ENCODE assay signal across 11 cellular contexts in the genomic region with DNA sequence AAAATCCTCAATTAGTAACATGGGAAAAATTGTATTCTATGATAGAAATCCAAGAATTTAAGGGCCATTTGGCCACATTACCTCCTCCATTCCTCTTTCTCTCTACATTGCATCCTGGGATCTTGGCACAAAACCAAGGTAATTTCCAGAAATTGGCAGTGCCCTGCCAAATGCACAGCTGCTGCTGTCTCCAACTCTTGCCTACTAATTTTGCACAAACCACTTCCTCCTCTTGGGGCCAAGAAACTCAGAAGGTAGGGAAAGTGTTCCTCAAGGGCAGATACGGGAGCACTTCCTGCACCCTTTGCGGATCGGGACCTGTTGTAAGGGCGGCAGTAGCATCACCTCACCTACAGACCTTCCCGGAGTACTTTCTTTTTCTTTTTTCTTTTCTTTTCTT. TPM values are rescaled to one million over a fixed set of nuclear protein-coding genes. Genes with fewer than 3 reads are reported as not detected.
DNase-seq lines count a peak whose midpoint lies in the region; ATAC-seq and TF ChIP-seq lines count a peak whose summit lies in the region.
"Had no signal": no experiment of that assay in that cellular context is flagged by ENCODE, and none has a peak within 500 bp of the region (broad histone marks: within the 10 kb centered on the region; RNA-seq: fewer than 3 reads in every experiment).

No MANE protein-coding gene starts in this region.

- H3K4me3 ChIP-seq in HEK293 (ENCODE audit: low read depth, low read length) (no peak overlapping the region), psoas muscle (no peak overlapping the region)

- no peaks in the 10 kb centered on the region for H3K27me3 ChIP-seq in psoas muscle (ENCODE audit: insufficient read depth in 3 of 3, low read length in 2 of 3)

- H3K27ac ChIP-seq in HEK293 (ENCODE audit: extremely low read depth, low read depth, low read length) (no peak overlapping the region), psoas muscle (no peak overlapping the region)
- H3K27ac ChIP-seq: neutrophil had no signal

- TF ChIP-seq CTCF in HEK293 (tag by site-specific recombination; IDR thresholded peaks at IDR 0.05) (no peak), MCF 10A (IDR thresholded peaks at IDR 0.05; ENCODE audit: unreplicated experiment) (no peak), psoas muscle (IDR thresholded peaks at IDR 0.05) (no peak)

- no peaks in the 10 kb centered on the region for H3K4me1 ChIP-seq in HEK293 (ENCODE audit: control insufficient read depth, insufficient read depth, low read length)
- H3K4me1 ChIP-seq in psoas muscle, result peaks cover 14% of the 10 kb centered on the region

- H3K36me3 ChIP-seq in HEK293 (ENCODE audit: control insufficient read depth in 2 of 2, insufficient read depth in 1 of 2, low read length in 2 of 2), result no peaks in the 10 kb centered on the region
- no peaks in the 10 kb centered on the region for H3K36me3 ChIP-seq in psoas muscle (ENCODE audit: insufficient read depth in 1 of 2, low read depth in 1 of 2)
- H3K36me3 ChIP-seq: neutrophil had no signal

- no peaks in the 10 kb centered on the region for H3K27me3 Mint-ChIP-seq in MCF 10A (ENCODE audit: insufficient read depth, unreplicated experiment)

- intact Hi-C loops in MCF 10A (cut with micrococcal nuclease), result no loop called here
- intact Hi-C loops in psoas muscle (cut with DNase I), result no loop called here

- H3K4me1 Mint-ChIP-seq in MCF 10A (ENCODE audit: insufficient read depth, unreplicated experiment), result peaks cover 29% of the 10 kb centered on the region

- H3K9me3 Mint-ChIP-seq in MCF 10A (ENCODE audit: unreplicated experiment), result no peaks in the 10 kb centered on the region
- H3K9me3 Mint-ChIP-seq: activated CD8-positive, alpha-beta T cell treated with anti-CD3 and anti-CD28 coated beads for 36 hours had no signal

- H3K9me3 ChIP-seq in HEK293 (ENCODE audit: control insufficient read depth, insufficient read depth, low read depth, low read length), result no peaks in the 10 kb centered on the region
- H3K9me3 ChIP-seq in psoas muscle, result no peaks in the 10 kb centered on the region
- H3K9me3 ChIP-seq: neutrophil had no signal

- 69 to 75% (median 71%) methylated on average over 5 of the region's 5 CpGs for WGBS in psoas muscle, 3 donors

- ATAC-seq in psoas muscle, result peak in 3 of 4 donors; percentile 71 to 76 (median 73)
- no peak for ATAC-seq in HG03175 (IDR thresholded peaks at IDR 0.05; ENCODE audit: unreplicated experiment)
- ATAC-seq in HG03139 (IDR thresholded peaks at IDR 0.05; ENCODE audit: unreplicated experiment), result no peak
- ATAC-seq: activated CD8-positive, alpha-beta T cell treated with anti-CD3 and anti-CD28 coated beads for 36 hours had no signal

- no TSS peak for BruUV-seq in MCF 10A (replicated peaks; lab: Mats Ljungman, UMichigan)

- DNase-seq in NCI-H2107 (lab: John Stamatoyannopoulos, UW), result peak; percentile 45
- peak; percentile 85 for DNase-seq in MCF 10A (ENCODE audit: unreplicated experiment)
- DNase-seq in psoas muscle, result no peak
- DNase-seq in T1000 (lab: John Stamatoyannopoulos, UW), result no peak
- DNase-seq: activated CD8-positive, alpha-beta T cell treated with anti-CD3 and anti-CD28 coated beads for 36 hours; kidney; stimulated activated CD4-positive, alpha-beta T cell treated with anti-CD3 and anti-CD28 coated beads, Interleukin-4, amount 100 ng/mL, for 24 hours had no signal

- no peaks in the 10 kb centered on the region for H3K36me3 Mint-ChIP-seq in MCF 10A (ENCODE audit: insufficient read depth, unreplicated experiment)

- POLR2A ChIA-PET in HEK293 (lab: Yijun Ruan, JAX), result no interaction called here
- POLR2A ChIA-PET in MCF 10A (lab: Yijun Ruan, JAX), result no interaction called here

- CTCF ChIA-PET in HEK293 (lab: Yijun Ruan, JAX) (no interaction called here), MCF 10A (lab: Yijun Ruan, JAX) (interaction anchor here (0.7 to 1.2 kb wide), 2 partner anchors 8 to 41 kb away, joined by 3 to 4 read pairs; no protein-coding TSS in a partner anchor)

- peak overlapping the region; percentile 56 for H3K4me3 Mint-ChIP-seq in MCF 10A (ENCODE audit: unreplicated experiment)
- H3K4me3 Mint-ChIP-seq: activated CD8-positive, alpha-beta T cell treated with anti-CD3 and anti-CD28 coated beads for 36 hours had no signal

- no peak overlapping the region for H3K27ac Mint-ChIP-seq in MCF 10A (ENCODE audit: low read depth, unreplicated experiment)
- H3K27ac Mint-ChIP-seq: activated CD8-positive, alpha-beta T cell treated with anti-CD3 and anti-CD28 coated beads for 36 hours had no signal

TF ChIP-seq in HEK293, 187 proteins besides CTCF, POLR2A, EP300 and RAD21:
- TF ChIP-seq ZNF211 (tag by site-specific recombination; IDR thresholded peaks at IDR 0.05; ENCODE audit: low read depth), result no peak
- peak; percentile 30; the same call in 1 of the 2 replicates for TF ChIP-seq FEZF1 (tag by site-specific recombination; IDR thresholded peaks at IDR 0.05)

RNA-seq across cellular contexts. Expression of gene MAP3K13, which starts 57.8 kb away (rescaled TPM):
- 15.8 and 23.7 TPM in 2 replicates for total RNA-seq in MCF 10A (2022)
- 1 to 10 TPM; 5.0 to 7.6 (median 6.9) TPM for total RNA-seq in psoas muscle
- polyA plus RNA-seq in psoas muscle, result 1 to 10 TPM; 2.6 to 4.3 (median 2.7) TPM

Comparison
In these comparisons a context has a peak if more than half of its experiments do, and no peak if none do; other contexts are left out.
1. DNase-seq: peak in NCI-H2107 (single experiment) and MCF 10A (single experiment); none in psoas muscle (0 of 2) and T1000 (single experiment).
2. ATAC-seq: peak in psoas muscle (3 of 4); none in HG03175 (single experiment) and HG03139 (single experiment).